ENCODE assay signal across 8 cellular contexts in genomic region chr14:24734917-24735500, GRCh38.
A peak's percentile ranks its signal among the peaks of the same experiment; 100 is the strongest.
DNase-seq lines count a peak whose midpoint lies in the region; ATAC-seq and TF ChIP-seq lines count a peak whose summit lies in the region.

No MANE protein-coding gene starts in this region.

- 24 to 30% methylated on average over 9 of the region's 9 CpGs for WGBS in testis, 2 donors

- H3K27ac ChIP-seq in testis = no peak overlapping the region

- peak; percentile 84 for ATAC-seq in left lobe of liver
- no peak for ATAC-seq in HG02981 (IDR thresholded peaks at IDR 0.05; ENCODE audit: unreplicated experiment)

- intact Hi-C loops in testis (cut with DNase I; ENCODE audit: low total_unique reads) = no loop called here

- no peaks in the 10 kb centered on the region for H3K36me3 ChIP-seq in testis (ENCODE audit: low read depth, missing control alignments)

- DNase-seq in G401 (ENCODE audit: low spot score) = peak; percentile 34
- peak; percentile 26 for DNase-seq in KG1 (lab: John Stamatoyannopoulos, UW)
- DNase-seq in NOMO-1 treated with DMSO at 0.1 percent for 48 hours (lab: John Stamatoyannopoulos, UW; ENCODE audit: unreplicated experiment) = peak; percentile 59
- DNase-seq in cerebellum (ENCODE audit: low spot score) = peak; percentile 3
- DNase-seq in left lobe of liver (ENCODE audit: low spot score) = no peak
- peak; percentile 64 for DNase-seq in testis
- DNase-seq in cerebellar nuclear complex (lab: John Stamatoyannopoulos, UW) = no peak

- H3K4me1 ChIP-seq in testis = no peaks in the 10 kb centered on the region

- H3K27me3 ChIP-seq in testis = no peaks in the 10 kb centered on the region

- H3K9me3 ChIP-seq in testis = no peaks in the 10 kb centered on the region

- H3K4me3 ChIP-seq in testis = no peak overlapping the region

- no peak for TF ChIP-seq POLR2A in testis (IDR thresholded peaks at IDR 0.05)

- peak; percentile 55 to 70 (median 62) for TF ChIP-seq CTCF in testis (IDR thresholded peaks at IDR 0.05)

- in situ Hi-C loops in G401 (cut with HindIII; ENCODE audit: low sequenced_read_pairs) = no loop called here

Comparison
In these comparisons a context has a peak if more than half of its experiments do, and no peak if none do; other contexts are left out.
1. DNase-seq: peak in G401 (single experiment), KG1 (single experiment), NOMO-1 treated with DMSO at 0.1 percent for 48 hours (single experiment), cerebellum (single experiment) and testis (single experiment); none in left lobe of liver (single experiment) and cerebellar nuclear complex (0 of 2).